8 cellular contexts compared by ENCODE assay signal in genomic region chr6:127266178-127266891, GRCh38. TPM values are rescaled to one million over a fixed set of nuclear protein-coding genes. Genes with fewer than 3 reads are reported as not detected.
A peak's percentile ranks its signal among the peaks of the same experiment; 100 is the strongest.
DNase-seq lines count a peak whose midpoint lies in the region; ATAC-seq and TF ChIP-seq lines count a peak whose summit lies in the region.

Gene RNF146, plus strand, starts transcription at chr6:127266864. Its CDS starts 13,475 bp downstream, at chr6:127280339.

- peak within 1 kb of the TSS; percentile 95 for H4K8ac ChIP-seq in trophoblast cell (ENCODE audit: low read depth, low read length)

- no peaks in the 10 kb centered on the region for H3K27me3 Mint-ChIP-seq in activated naive CD8-positive, alpha-beta T cell treated with anti-CD3 and anti-CD28 coated beads, Interleukin-2, amount 50 U/mL, for 24 hours

- peaks cover 20% of the 10 kb centered on the region; the same call in 1 of the 2 replicates for H4K20me1 ChIP-seq in SU-DHL-6 (ENCODE audit: low read depth, low read length)

- peak within 1 kb of the TSS; percentile 99 for H3K4me3 Mint-ChIP-seq in activated naive CD8-positive, alpha-beta T cell treated with anti-CD3 and anti-CD28 coated beads, Interleukin-2, amount 50 U/mL, for 24 hours

- peak; percentile 60 for DNase-seq in GM12864 (ENCODE audit: low read depth)
- peak; percentile 55 for DNase-seq in NCI-H1092 (lab: John Stamatoyannopoulos, UW)
- DNase-seq in activated naive CD8-positive, alpha-beta T cell treated with anti-CD3 and anti-CD28 coated beads, Interleukin-2, amount 50 U/mL, for 24 hours = peak; percentile 77
- DNase-seq in heart left ventricle = peak; percentile 85 to 92 (median 88)
- DNase-seq in trophoblast cell = peak; percentile 77 to 88
- peak; percentile 71 to 75 for DNase-seq in tibial nerve (ENCODE audit: low spot score in 2 of 2)

- H3K36me3 ChIP-seq in SU-DHL-6 (ENCODE audit: low read length) (no peaks in the 10 kb centered on the region), heart left ventricle (no peaks in the 10 kb centered on the region), trophoblast cell (ENCODE audit: control insufficient read depth in 1 of 2, insufficient read depth in 2 of 2, low read length in 2 of 2) (no peaks in the 10 kb centered on the region), tibial nerve (no peaks in the 10 kb centered on the region)

- H2BK120ac ChIP-seq in trophoblast cell (ENCODE audit: insufficient read depth, low read length, poor library complexity) = peak within 1 kb of the TSS; percentile 82

- peaks cover 15% of the 10 kb centered on the region for H3F3A ChIP-seq in SU-DHL-6 (ENCODE audit: insufficient read depth)

- H2AK5ac ChIP-seq in trophoblast cell (ENCODE audit: low read length) = peak within 1 kb of the TSS; percentile 50

- 0 to 1% (median 0%) methylated on average over 19 to 40 of the region's 40 CpGs for WGBS in heart left ventricle, 4 donors
- WGBS in trophoblast cell (ENCODE audit: extremely low coverage, insufficient coverage, insufficient read length) = no CpG with 5 or more reads among the region's 40 CpGs
- WGBS in tibial nerve, 2 donors = 0 to 1% methylated on average over 17 to 40 of the region's 40 CpGs

- no peak within 1 kb of the TSS for H3K23ac ChIP-seq in trophoblast cell (ENCODE audit: low read length)

- peak within 1 kb of the TSS; percentile 88 for H3K18ac ChIP-seq in trophoblast cell (ENCODE audit: low read length)

- H3K9me2 ChIP-seq in SU-DHL-6 (replicated peaks; ENCODE audit: insufficient read depth, low read length) = no peaks in the 10 kb centered on the region

- peak within 1 kb of the TSS; percentile 98 for H3K27ac Mint-ChIP-seq in activated naive CD8-positive, alpha-beta T cell treated with anti-CD3 and anti-CD28 coated beads, Interleukin-2, amount 50 U/mL, for 24 hours

- intact Hi-C loops in heart left ventricle (cut with DNase I) = loop anchor here in 5 of 10 donors (5.0 to 10.0 kb wide), 4 partner anchors 74 to 462 kb away; partner anchors contain the start of gene ECHDC1 (in 1 of the 5)

- H3K4me1 ChIP-seq in heart left ventricle (peaks cover 0 to 41% (median 27%) of the 10 kb centered on the region in 12 donors), trophoblast cell (ENCODE audit: control insufficient read depth in 1 of 2, insufficient read depth in 2 of 2, low read length in 2 of 2) (no peaks in the 10 kb centered on the region), tibial nerve (peaks cover 0 to 43% (median 10%) of the 10 kb centered on the region in 4 donors)

- H3K79me2 ChIP-seq in SU-DHL-6 (ENCODE audit: insufficient read depth, low read length) (peaks cover 40% of the 10 kb centered on the region), trophoblast cell (ENCODE audit: control insufficient read depth, insufficient read depth, low read length, poor library complexity) (peaks cover 12% of the 10 kb centered on the region)

- H4K12ac ChIP-seq in trophoblast cell (ENCODE audit: low read depth, low read length) = peak within 1 kb of the TSS; percentile 98

- no peaks in the 10 kb centered on the region for H3K9me3 Mint-ChIP-seq in activated naive CD8-positive, alpha-beta T cell treated with anti-CD3 and anti-CD28 coated beads, Interleukin-2, amount 50 U/mL, for 24 hours

- H3K4me1 Mint-ChIP-seq in activated naive CD8-positive, alpha-beta T cell treated with anti-CD3 and anti-CD28 coated beads, Interleukin-2, amount 50 U/mL, for 24 hours = peaks cover 30% of the 10 kb centered on the region

- H3K9me3 ChIP-seq in SU-DHL-6 (ENCODE audit: insufficient read depth, low read length) (no peaks in the 10 kb centered on the region), heart left ventricle (no peaks in the 10 kb centered on the region), trophoblast cell (ENCODE audit: insufficient read depth, low read depth, low read length) (no peaks in the 10 kb centered on the region), tibial nerve (no peaks in the 10 kb centered on the region)

- H3K4ac ChIP-seq in trophoblast cell (ENCODE audit: low read depth, low read length) = peak within 1 kb of the TSS; percentile 75

- peak within 1 kb of the TSS; percentile 92 for H3K14ac ChIP-seq in trophoblast cell (ENCODE audit: low read length)

- H3K9ac ChIP-seq in SU-DHL-6 (ENCODE audit: low read length) (peak within 1 kb of the TSS; percentile 82), trophoblast cell (ENCODE audit: low read length) (peak within 1 kb of the TSS; percentile 96)

- ATAC-seq in HG02623 (IDR thresholded peaks at IDR 0.05; ENCODE audit: unreplicated experiment) (peak; percentile 77), heart left ventricle (peak; percentile 79 to 96 (median 94))
- peak; percentile 75 for ATAC-seq in activated naive CD8-positive, alpha-beta T cell treated with anti-CD3 and anti-CD28 coated beads, Interleukin-2, amount 50 U/mL, for 24 hours

- H4K91ac ChIP-seq in trophoblast cell (ENCODE audit: low read depth, low read length) = peak within 1 kb of the TSS; percentile 81

- H3K4me3 ChIP-seq in GM12864 (ENCODE audit: low read depth, low read length) = peak within 1 kb of the TSS; percentile 86
- peak within 1 kb of the TSS; percentile 88 for H3K4me3 ChIP-seq in SU-DHL-6 (ENCODE audit: insufficient read depth, low read length, poor library complexity, severe bottlenecking)
- peak within 1 kb of the TSS; percentile 63 to 95 (median 88) for H3K4me3 ChIP-seq in heart left ventricle
- peak within 1 kb of the TSS; percentile 100 for H3K4me3 ChIP-seq in trophoblast cell (ENCODE audit: low read depth, low read length)
- peak within 1 kb of the TSS; percentile 81 to 99 (median 88) for H3K4me3 ChIP-seq in tibial nerve

- H3K36me3 Mint-ChIP-seq in activated naive CD8-positive, alpha-beta T cell treated with anti-CD3 and anti-CD28 coated beads, Interleukin-2, amount 50 U/mL, for 24 hours (ENCODE audit: low read depth) = peaks cover 5% of the 10 kb centered on the region

- TF ChIP-seq POLR2A in heart left ventricle (IDR thresholded peaks at IDR 0.05) (no peak), tibial nerve (IDR thresholded peaks at IDR 0.05) (no peak)

- no peak within 1 kb of the TSS for H2BK12ac ChIP-seq in trophoblast cell (ENCODE audit: low read length)

- peak within 1 kb of the TSS; percentile 82 for H2AFZ ChIP-seq in SU-DHL-6 (ENCODE audit: low read depth, low read length, severe bottlenecking)
- peak within 1 kb of the TSS; percentile 95 for H2AFZ ChIP-seq in trophoblast cell (ENCODE audit: insufficient read depth, low read length, poor library complexity)

- peak; percentile 81 for TF ChIP-seq CTCF in GM12864 (IDR thresholded peaks at IDR 0.05; ENCODE audit: low read depth, low read length, missing control alignments)
- peak; percentile 86 for TF ChIP-seq CTCF in SU-DHL-6 (IDR thresholded peaks at IDR 0.05; ENCODE audit: insufficient read depth, low read length, poor library complexity, severe bottlenecking)
- TF ChIP-seq CTCF in heart left ventricle (IDR thresholded peaks at IDR 0.05) = peak; percentile 56 to 91 (median 72)
- peak; percentile 77 to 94 (median 81) for TF ChIP-seq CTCF in tibial nerve (IDR thresholded peaks at IDR 0.05)

- H3K27me3 ChIP-seq in SU-DHL-6 (ENCODE audit: low read length) = no peaks in the 10 kb centered on the region
- H3K27me3 ChIP-seq in heart left ventricle = no peaks in the 10 kb centered on the region
- no peaks in the 10 kb centered on the region for H3K27me3 ChIP-seq in trophoblast cell (ENCODE audit: insufficient read depth, low read length)
- no peaks in the 10 kb centered on the region for H3K27me3 ChIP-seq in tibial nerve

- no peak for TF ChIP-seq EP300 in tibial nerve (IDR thresholded peaks at IDR 0.05)

- peaks cover 12% of the 10 kb centered on the region for H3K79me1 ChIP-seq in trophoblast cell (ENCODE audit: low read length)

- H3K27ac ChIP-seq in SU-DHL-6 (ENCODE audit: low read depth, low read length) = peak within 1 kb of the TSS; percentile 95
- H3K27ac ChIP-seq in heart left ventricle = peak within 1 kb of the TSS; percentile 95 to 100 (median 99)
- H3K27ac ChIP-seq in trophoblast cell (ENCODE audit: low read depth, low read length) = peak within 1 kb of the TSS; percentile 99
- peak within 1 kb of the TSS; percentile 98 to 100 (median 100) for H3K27ac ChIP-seq in tibial nerve

- H2BK5ac ChIP-seq in trophoblast cell (ENCODE audit: low read depth, low read length, poor library complexity) = peak within 1 kb of the TSS; percentile 90

- H3K4me2 ChIP-seq in SU-DHL-6 (ENCODE audit: low read depth, low read length, poor library complexity, severe bottlenecking) (peak within 1 kb of the TSS; percentile 95), trophoblast cell (ENCODE audit: low read length) (peak within 1 kb of the TSS; percentile 57)

RNA-seq across cellular contexts. Expression of gene RNF146, which starts in this region (rescaled TPM):
- 10 to 100 TPM; 41.0 to 78.9 (median 47.9) TPM for total RNA-seq in heart left ventricle
- polyA plus RNA-seq in heart left ventricle = 10 to 100 TPM; 25.5 to 27.7 TPM
- polyA plus RNA-seq in trophoblast cell (2013) = 21.8 and 22.3 TPM in 2 replicates
- 10 to 100 TPM; 58.5 to 79.1 (median 75.2) TPM for total RNA-seq in tibial nerve

Comparison
In these comparisons a context has a peak if more than half of its experiments do, and no peak if none do; other contexts are left out.
1. Peak in every context shown above with its lines: DNase-seq, ATAC-seq, H3K4me3 ChIP-seq and H3K27ac ChIP-seq.